In the genomic region with DNA sequence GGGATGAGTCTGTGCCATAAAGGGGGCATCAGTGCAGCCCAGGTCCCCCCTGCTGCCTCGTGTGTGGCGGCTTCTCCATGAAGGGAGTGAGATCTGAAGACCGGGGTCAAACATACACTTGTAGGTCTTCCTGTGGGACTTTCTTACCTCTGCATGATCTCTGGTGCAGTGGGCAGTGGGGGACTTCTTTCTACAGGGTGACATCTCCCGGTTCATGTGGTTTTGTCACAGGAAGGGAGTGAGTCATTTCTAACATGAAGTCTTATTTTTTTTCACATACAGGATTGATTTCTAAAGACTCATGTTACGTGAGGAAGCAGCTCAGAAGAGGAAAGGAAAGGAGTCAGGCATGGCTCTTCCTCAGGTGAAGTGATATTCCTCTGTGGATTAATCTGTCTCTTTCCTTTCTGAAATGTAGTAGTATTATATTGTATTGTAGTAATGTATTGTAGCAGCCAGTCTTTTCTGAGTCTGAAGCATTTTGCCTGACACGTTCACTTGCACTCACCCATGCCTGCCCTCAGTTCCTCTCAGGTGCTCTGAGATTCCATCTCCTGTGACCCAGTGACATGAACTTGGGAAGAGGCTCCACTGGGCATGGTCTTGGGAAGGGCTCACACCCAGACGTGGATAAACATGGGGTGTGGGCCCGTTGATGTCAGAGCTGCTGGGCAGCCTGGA, we compare ENCODE assay signal across 12 cellular contexts.
A peak's percentile ranks its signal among the peaks of the same experiment; 100 is the strongest.
DNase-seq lines count a peak whose midpoint lies in the region; TF ChIP-seq lines count a peak whose summit lies in the region.
"Had no signal": no experiment of that assay in that cellular context is flagged by ENCODE, and none has a peak within 500 bp of the region (broad histone marks: within the 10 kb centered on the region; RNA-seq: fewer than 3 reads in every experiment).

No MANE protein-coding gene starts in this region.

- TF ChIP-seq CTCF in NB4 (IDR thresholded peaks at IDR 0.05; ENCODE audit: low read depth, low read length) = no peak

- no peak overlapping the region for H3K4me3 ChIP-seq in NB4 (ENCODE audit: low read depth, low read length)

- DNase-seq in NOMO-1 treated with DMSO at 0.1 percent for 48 hours (lab: John Stamatoyannopoulos, UW; ENCODE audit: unreplicated experiment) (peak; percentile 44), NOMO-1 treated with dmso at 0.1 percent for 144 hours (lab: John Stamatoyannopoulos, UW; ENCODE audit: unreplicated experiment) (no peak), NB4 (ENCODE audit: low read depth) (peak; percentile 83), NCI-H2196 (lab: John Stamatoyannopoulos, UW; ENCODE audit: unreplicated experiment) (no peak), hippocampal formation (lab: John Stamatoyannopoulos, UW) (no peak), nucleus accumbens (lab: John Stamatoyannopoulos, UW) (no peak)
- peak; percentile 2 for DNase-seq in activated effector memory CD4-positive, alpha-beta T cell treated with Interleukin-2 at 50 U/mL for 16 hours
- peak; percentile 5 to 26 for DNase-seq in stimulated activated CD4-positive, alpha-beta T cell treated with anti-CD3 and anti-CD28 coated beads, Interleukin-2, amount 100 ng/mL, for 24 hours
- DNase-seq: 8988T, naive B cell, NCI-H2171, SHP77 treated with DMSO at 0.1 percent for 48 hours had no signal

- no peak for TF ChIP-seq POLR2A in NB4 (IDR thresholded peaks at IDR 0.05; ENCODE audit: extremely low read depth, insufficient read length)

Comparison
In these comparisons a context has a peak if more than half of its experiments do, and no peak if none do; other contexts are left out.
1. DNase-seq: peak in NOMO-1 treated with DMSO at 0.1 percent for 48 hours (single experiment), NB4 (single experiment), activated effector memory CD4-positive, alpha-beta T cell treated with Interleukin-2 at 50 U/mL for 16 hours (single experiment) and stimulated activated CD4-positive, alpha-beta T cell treated with anti-CD3 and anti-CD28 coated beads, Interleukin-2, amount 100 ng/mL, for 24 hours (2 of 2); none in NOMO-1 treated with dmso at 0.1 percent for 144 hours (single experiment), NCI-H2196 (single experiment), hippocampal formation (0 of 2) and nucleus accumbens (0 of 56).